ENCODE assay signal across 8 cellular contexts in the genomic region with DNA sequence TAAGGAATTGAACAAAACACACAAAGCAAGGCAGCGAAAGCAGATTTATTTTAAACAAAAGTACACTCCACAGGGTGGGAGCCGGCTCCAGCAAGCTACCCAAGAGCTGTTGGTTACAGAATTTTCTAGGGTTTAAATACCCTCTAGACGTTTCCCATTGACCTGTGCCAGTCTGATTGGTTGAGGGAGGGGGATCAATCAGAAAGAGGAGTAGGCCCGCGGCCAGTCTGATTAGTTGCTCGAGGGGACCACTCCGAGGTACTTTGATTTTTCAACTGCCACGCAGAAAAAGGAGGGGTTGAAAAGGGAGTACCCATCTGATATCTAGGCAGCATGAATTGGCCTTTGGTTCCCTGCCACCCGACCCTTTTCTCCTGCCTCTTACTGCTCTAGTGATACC. TPM values are rescaled to one million over a fixed set of nuclear protein-coding genes. Genes with fewer than 3 reads are reported as not detected.
A peak's percentile ranks its signal among the peaks of the same experiment; 100 is the strongest.
DNase-seq lines count a peak whose midpoint lies in the region; ATAC-seq and TF ChIP-seq lines count a peak whose summit lies in the region.

No MANE protein-coding gene starts in this region.

- peaks cover 52% of the 10 kb centered on the region for H3K79me2 ChIP-seq in neural progenitor cell (ENCODE audit: low read depth)

- no peaks in the 10 kb centered on the region for H3K9me3 ChIP-seq in CD8-positive, alpha-beta memory T cell (ENCODE audit: low read length)
- H3K9me3 ChIP-seq in duodenal mucosa (ENCODE audit: control insufficient read depth in 1 of 2, low read length in 2 of 2) (no peaks in the 10 kb centered on the region), neural progenitor cell (ENCODE audit: low read depth) (no peaks in the 10 kb centered on the region)

- CTCF ChIA-PET in CD8-positive, alpha-beta memory T cell (lab: Charles Lee) = interaction anchor here (2.7 kb wide), 1 partner anchor 14 kb away, joined by 10 read pairs; no protein-coding TSS in a partner anchor

- POLR2A ChIA-PET in CD8-positive, alpha-beta memory T cell (lab: Charles Lee) = no interaction called here

- peaks cover 4 to 49% (median 5%) of the 10 kb centered on the region in 3 donors for H3K36me3 Mint-ChIP-seq in CD8-positive, alpha-beta memory T cell
- peaks cover 4% of the 10 kb centered on the region for H3K36me3 Mint-ChIP-seq in neural progenitor cell

- H2AFZ ChIP-seq in neural progenitor cell (replicated peaks) = no peak overlapping the region

- H3K4me3 ChIP-seq in CD8-positive, alpha-beta memory T cell (ENCODE audit: low read length) = peak overlapping the region; percentile 96
- H3K4me3 ChIP-seq in NB4 (ENCODE audit: low read depth, low read length) (peak overlapping the region; percentile 99), duodenal mucosa (ENCODE audit: low read depth in 1 of 2, low read length in 2 of 2) (peak overlapping the region; percentile 97 to 98), neural progenitor cell (peak overlapping the region; percentile 81)

- peaks cover 13% of the 10 kb centered on the region for H4K20me1 ChIP-seq in neural progenitor cell (ENCODE audit: low read depth)

- TF ChIP-seq CTCF in NB4 (IDR thresholded peaks at IDR 0.05; ENCODE audit: low read depth, low read length) (no peak), neural progenitor cell (IDR thresholded peaks at IDR 0.05) (no peak)

- no peaks in the 10 kb centered on the region for H3K9me3 Mint-ChIP-seq in CD8-positive, alpha-beta memory T cell
- no peaks in the 10 kb centered on the region for H3K9me3 Mint-ChIP-seq in neural progenitor cell

- H3K27ac ChIP-seq in CD8-positive, alpha-beta memory T cell (ENCODE audit: low read depth, low read length) = peak overlapping the region; percentile 87
- H3K27ac ChIP-seq in duodenal mucosa (ENCODE audit: low read depth, low read length) (no peak overlapping the region), neural progenitor cell (no peak overlapping the region)

- H3F3A ChIP-seq in neural progenitor cell (ENCODE audit: low read depth) = peaks cover 11% of the 10 kb centered on the region

- peaks cover 40 to 56% (median 42%) of the 10 kb centered on the region in 3 donors for H3K4me1 Mint-ChIP-seq in CD8-positive, alpha-beta memory T cell
- peaks cover 20% of the 10 kb centered on the region for H3K4me1 Mint-ChIP-seq in neural progenitor cell

- DNase-seq in CD8-positive, alpha-beta memory T cell = no peak
- DNase-seq in NB4 (ENCODE audit: low read depth) (no peak), neural progenitor cell (ENCODE audit: low spot score) (peak; percentile 47), H4 (ENCODE audit: low spot score) (no peak), NOMO-1 treated with DMSO at 0.1 percent for 48 hours (lab: John Stamatoyannopoulos, UW; ENCODE audit: unreplicated experiment) (no peak), amygdala (lab: John Stamatoyannopoulos, UW) (no peak)

- H3K4me1 ChIP-seq in CD8-positive, alpha-beta memory T cell (ENCODE audit: insufficient read depth, low read length) = peaks cover 27% of the 10 kb centered on the region
- H3K4me1 ChIP-seq in duodenal mucosa (ENCODE audit: control insufficient read depth in 1 of 2, insufficient read depth in 2 of 2, low read length in 2 of 2) = peaks cover 14 to 15% of the 10 kb centered on the region in 2 donors
- H3K4me1 ChIP-seq in neural progenitor cell = peaks cover 9% of the 10 kb centered on the region

- peaks cover 0 to 7% of the 10 kb centered on the region in 2 donors for H3K27me3 Mint-ChIP-seq in CD8-positive, alpha-beta memory T cell
- peaks cover 5% of the 10 kb centered on the region for H3K27me3 Mint-ChIP-seq in neural progenitor cell (ENCODE audit: insufficient read depth, low read depth)

- H3K27ac Mint-ChIP-seq in CD8-positive, alpha-beta memory T cell = peak overlapping the region; percentile 8 to 99 (median 98)
- no peak overlapping the region for H3K27ac Mint-ChIP-seq in neural progenitor cell

- H3K9ac ChIP-seq in duodenal mucosa (ENCODE audit: low read depth in 1 of 2, low read length in 2 of 2) = peak overlapping the region; percentile 92 to 96
- peak overlapping the region; percentile 97 for H3K9ac ChIP-seq in neural progenitor cell

- no peak for ATAC-seq in HG03139 (IDR thresholded peaks at IDR 0.05; ENCODE audit: unreplicated experiment)

- no peak for TF ChIP-seq POLR2A in NB4 (IDR thresholded peaks at IDR 0.05; ENCODE audit: extremely low read depth, insufficient read length)

- peak overlapping the region; percentile 99 for H3K4me2 ChIP-seq in neural progenitor cell

- peaks cover 13% of the 10 kb centered on the region for H3K36me3 ChIP-seq in CD8-positive, alpha-beta memory T cell (ENCODE audit: insufficient read depth, low read length)
- H3K36me3 ChIP-seq in duodenal mucosa (ENCODE audit: control insufficient read depth in 1 of 2, insufficient read depth in 2 of 2, low read length in 2 of 2) = peaks cover 4 to 32% of the 10 kb centered on the region in 2 donors
- H3K36me3 ChIP-seq in neural progenitor cell = peaks cover 15% of the 10 kb centered on the region

- H3K27me3 ChIP-seq in CD8-positive, alpha-beta memory T cell (ENCODE audit: insufficient read depth, low read length, poor library complexity, severe bottlenecking) = no peaks in the 10 kb centered on the region
- H3K27me3 ChIP-seq in duodenal mucosa (ENCODE audit: control insufficient read depth in 1 of 2, insufficient read depth in 2 of 2, low read length in 2 of 2) (no peaks in the 10 kb centered on the region), neural progenitor cell (peaks cover 17% of the 10 kb centered on the region)

- peak overlapping the region; percentile 93 to 97 (median 97) for H3K4me3 Mint-ChIP-seq in CD8-positive, alpha-beta memory T cell
- H3K4me3 Mint-ChIP-seq in neural progenitor cell = peak overlapping the region; percentile 95

RNA-seq across cellular contexts. Expression of gene SRP19, which starts 1.0 kb away (rescaled TPM):
- 10 to 100 TPM; 68.0 to 68.3 TPM for total RNA-seq in CD8-positive, alpha-beta memory T cell
- polyA plus RNA-seq in CD8-positive, alpha-beta memory T cell = 143 TPM
- 83.3 and 174 TPM in 2 replicates for total RNA-seq in neural progenitor cell (ENCODE audit: low replicate concordance)
- total RNA-seq in H4 (2014; rRNA removed; shearing (Covaris generic)) = 165 and 187 TPM in 2 replicates

RNA-seq across cellular contexts. Expression of gene REEP5, which starts 59.9 kb away (rescaled TPM):
- total RNA-seq in CD8-positive, alpha-beta memory T cell = 10 to 100 TPM; 63.5 to 74.0 TPM
- polyA plus RNA-seq in CD8-positive, alpha-beta memory T cell = 121 TPM
- total RNA-seq in neural progenitor cell (ENCODE audit: low replicate concordance) = 14.3 and 17.1 TPM in 2 replicates
- total RNA-seq in H4 (2014; rRNA removed; shearing (Covaris generic)) = 19.1 and 35.6 TPM in 2 replicates
